Comparison of ENCODE assay signal across 19 cellular contexts in the genomic region with DNA sequence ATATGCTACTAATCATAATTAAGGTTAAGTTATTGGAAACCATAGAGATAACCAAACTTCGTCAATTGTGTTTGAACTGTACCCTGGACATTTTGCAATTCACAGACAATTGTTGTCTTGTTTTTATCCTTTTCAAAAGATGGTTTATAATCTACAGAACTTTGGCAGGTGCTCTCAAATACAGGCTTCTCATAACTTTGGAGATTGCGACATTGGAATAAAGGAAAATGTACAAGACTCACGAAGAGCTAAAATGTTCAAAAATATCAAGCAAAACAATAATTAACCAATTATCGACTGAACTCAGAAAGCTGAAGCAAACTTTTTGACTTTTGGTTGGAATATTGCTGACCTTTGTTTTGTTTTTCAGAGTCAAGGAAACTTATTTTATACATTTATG.
A peak's percentile ranks its signal among the peaks of the same experiment; 100 is the strongest.
DNase-seq lines count a peak whose midpoint lies in the region; ATAC-seq, FAIRE-seq and TF ChIP-seq lines count a peak whose summit lies in the region.
"Had no signal": no experiment of that assay in that cellular context is flagged by ENCODE, and none has a peak within 500 bp of the region (broad histone marks: within the 10 kb centered on the region; RNA-seq: fewer than 3 reads in every experiment).

No MANE protein-coding gene starts in this region.

- no peak for TF ChIP-seq CTCF in IMR-90 (conservative IDR thresholded peaks at IDR 0.05; ENCODE audit: low read depth, low read length)
- no peak for TF ChIP-seq CTCF in endothelial cell of umbilical vein (IDR thresholded peaks at IDR 0.05; ENCODE audit: extremely low read depth in 1 of 2, insufficient read depth in 1 of 2, low read depth in 1 of 2, low read length in 2 of 2)

- H2AFZ ChIP-seq in IMR-90 (replicated peaks; ENCODE audit: low read length, poor library complexity) (no peak overlapping the region), endothelial cell of umbilical vein (ENCODE audit: low read depth, low read length) (no peak overlapping the region)

- H2AK5ac ChIP-seq in IMR-90 (ENCODE audit: low read depth, low read length): no peak overlapping the region

- TF ChIP-seq RAD21 in IMR-90 (IDR thresholded peaks at IDR 0.05; ENCODE audit: low read length): no peak
- TF ChIP-seq RAD21 in Ishikawa (IDR thresholded peaks at IDR 0.05; ENCODE audit: low read depth): no peak

- H3K56ac ChIP-seq in IMR-90 (ENCODE audit: extremely low read depth, insufficient read depth, low read length): no peak overlapping the region

- POLR2A ChIA-PET in IMR-90 (lab: Charles Lee; ENCODE audit: unreplicated experiment): no interaction called here
- POLR2A ChIA-PET in endothelial cell of umbilical vein (lab: Charles Lee): no interaction called here

- peaks cover 4% of the 10 kb centered on the region; the same call in 1 of the 2 replicates for H3K4me1 ChIP-seq in IMR-90 (ENCODE audit: control insufficient read depth, insufficient read depth, low read length)
- H3K4me1 ChIP-seq in endothelial cell of umbilical vein (ENCODE audit: control insufficient read depth, extremely low read depth, insufficient read depth, low read length): no peaks in the 10 kb centered on the region
- H3K4me1 ChIP-seq: BLaER1 treated with 17β-estradiol and CSF1 and Interleukin-3, amounts not matched to agents 10 nM and 100 nM; Caco-2 had no signal

- H3K9me3 ChIP-seq in IMR-90 (ENCODE audit: control insufficient read depth, insufficient read depth, low read length) (no peaks in the 10 kb centered on the region), endothelial cell of umbilical vein (replicated peaks; ENCODE audit: control insufficient read depth, insufficient read depth, low read length) (no peaks in the 10 kb centered on the region)
- H3K9me3 ChIP-seq: BLaER1 treated with 17β-estradiol and CSF1 and Interleukin-3, amounts not matched to agents 10 nM and 100 nM; Caco-2 had no signal

- no peak for TF ChIP-seq EP300 in Ishikawa (IDR thresholded peaks at IDR 0.05; ENCODE audit: borderline replicate concordance)

- no peak overlapping the region for H2BK120ac ChIP-seq in IMR-90 (ENCODE audit: low read depth, low read length)

- H3K4me2 ChIP-seq in IMR-90 (ENCODE audit: low read depth, low read length): no peak overlapping the region
- H3K4me2 ChIP-seq in endothelial cell of umbilical vein (ENCODE audit: insufficient read depth, low read length): no peak overlapping the region
- H3K4me2 ChIP-seq: BLaER1 treated with 17β-estradiol and CSF1 and Interleukin-3, amounts not matched to agents 10 nM and 100 nM had no signal

- no peak overlapping the region for H3K23ac ChIP-seq in IMR-90 (ENCODE audit: low read depth, low read length)

- in situ Hi-C loops in IMR-90 (cut with MboI; ENCODE audit: low sequenced_read_pairs): no loop called here

- H2AK9ac ChIP-seq in IMR-90 (replicated peaks; ENCODE audit: low read depth, low read length, poor library complexity): no peak overlapping the region

- H2BK20ac ChIP-seq in IMR-90 (ENCODE audit: low read depth, low read length): no peak overlapping the region

- H3K9me1 ChIP-seq in IMR-90 (ENCODE audit: insufficient read depth, low read length) (peaks cover 4% of the 10 kb centered on the region; the same call in 1 of the 2 replicates), endothelial cell of umbilical vein (replicated peaks; ENCODE audit: control insufficient read depth, extremely low read depth, insufficient read depth, low read length) (no peaks in the 10 kb centered on the region)

- no peak overlapping the region for H4K91ac ChIP-seq in IMR-90 (ENCODE audit: insufficient read depth, low read depth, low read length)

- H3K36me3 ChIP-seq in IMR-90 (ENCODE audit: control insufficient read depth, insufficient read depth, low read length) (no peaks in the 10 kb centered on the region), endothelial cell of umbilical vein (ENCODE audit: control insufficient read depth in 2 of 2, extremely low read depth in 1 of 2, insufficient read depth in 2 of 2, low read length in 2 of 2) (no peaks in the 10 kb centered on the region)

- H3K79me1 ChIP-seq in IMR-90 (ENCODE audit: low read depth in 1 of 2, low read length in 2 of 2): peaks cover 0 to 16% of the 10 kb centered on the region in 2 experiments; a peak in 2 of 4 replicates

- no peak for TF ChIP-seq POLR2A in IMR-90 (IDR thresholded peaks at IDR 0.05; ENCODE audit: low read depth, low read length)
- no peak for TF ChIP-seq POLR2A in endothelial cell of umbilical vein (IDR thresholded peaks at IDR 0.05; ENCODE audit: low read depth, low read length)

- CTCF ChIA-PET in IMR-90 (lab: Yijun Ruan, JAX): no interaction called here
- CTCF ChIA-PET in endothelial cell of umbilical vein (lab: Charles Lee): no interaction called here

- no peak overlapping the region for H4K5ac ChIP-seq in IMR-90 (ENCODE audit: low read depth, low read length)

- no CpG with 5 or more reads among the region's 4 CpGs for WGBS in IMR-90 (ENCODE audit: extremely low coverage in 2 of 2, insufficient read length in 1 of 2), 2 experiments

- intact Hi-C loops in IMR-90 (cut with micrococcal nuclease) (no loop called here), endothelial cell of umbilical vein (cut with micrococcal nuclease) (no loop called here)

- DNase-seq in IMR-90: no peak
- DNase-seq in endothelial cell of umbilical vein (ENCODE audit: low read depth, low spot score): no peak
- DNase-seq: 8988T; ACHN; AML-193; Caco-2; Calu3; CD4-positive, alpha-beta T cell; CD8-positive, alpha-beta T cell; DMS79 treated with DMSO at 0.1 percent for 48 hours; GF-D8 had no signal

- FAIRE-seq in endothelial cell of umbilical vein (lab: Jason Lieb, UNC): peak; percentile 18
- FAIRE-seq: D721Med, G401.6, GM12891 had no signal

- ATAC-seq in IMR-90 (ENCODE audit: low read depth) (no peak), GM18909 (IDR thresholded peaks at IDR 0.05; ENCODE audit: poor library complexity, unreplicated experiment) (no peak), HG03432 (IDR thresholded peaks at IDR 0.05; ENCODE audit: unreplicated experiment) (no peak)
- ATAC-seq: CD8-positive, alpha-beta T cell had no signal

- no peak overlapping the region for H3K14ac ChIP-seq in IMR-90 (replicated peaks; ENCODE audit: low read depth, low read length)

- no peaks in the 10 kb centered on the region for H4K20me1 ChIP-seq in IMR-90 (ENCODE audit: insufficient read depth, low read length)
- H4K20me1 ChIP-seq in endothelial cell of umbilical vein (replicated peaks; ENCODE audit: control insufficient read depth, extremely low read depth, insufficient read depth, low read length): no peaks in the 10 kb centered on the region
- H4K20me1 ChIP-seq: BLaER1 treated with 17β-estradiol and CSF1 and Interleukin-3, amounts not matched to agents 10 nM and 100 nM had no signal

- H3K27ac ChIP-seq in IMR-90 (ENCODE audit: insufficient read depth, low read length): no peak overlapping the region
- H3K27ac ChIP-seq in endothelial cell of umbilical vein (ENCODE audit: insufficient read depth, low read depth, low read length): no peak overlapping the region
- H3K27ac ChIP-seq: BLaER1 treated with 17β-estradiol and CSF1 and Interleukin-3, amounts not matched to agents 10 nM and 100 nM; C4-2B had no signal

- dilution Hi-C loops in IMR-90 (cut with HindIII; ENCODE audit: low sequenced_read_pairs, unreplicated experiment): no loop called here
- dilution Hi-C loops in endothelial cell of umbilical vein (cut with MboI; ENCODE audit: extremely low pct_ligation_motif_present, low sequenced_read_pairs): no loop called here

- no peak overlapping the region for H2BK15ac ChIP-seq in IMR-90 (ENCODE audit: low read depth, low read length)

- H3K27me3 ChIP-seq in IMR-90 (ENCODE audit: control insufficient read depth, insufficient read depth, low read length) (no peaks in the 10 kb centered on the region), endothelial cell of umbilical vein (ENCODE audit: control insufficient read depth in 2 of 2, insufficient read depth in 2 of 2, low read length in 2 of 2) (no peaks in the 10 kb centered on the region)
- H3K27me3 ChIP-seq: BLaER1 treated with 17β-estradiol and CSF1 and Interleukin-3, amounts not matched to agents 10 nM and 100 nM had no signal

- H3K79me2 ChIP-seq in endothelial cell of umbilical vein (ENCODE audit: control insufficient read depth, insufficient read depth, low read length): no peaks in the 10 kb centered on the region

- H3K9ac ChIP-seq in IMR-90 (ENCODE audit: low read depth, low read length) (no peak overlapping the region), endothelial cell of umbilical vein (replicated peaks; ENCODE audit: extremely low read depth, insufficient read depth, low read length) (no peak overlapping the region)
- H3K9ac ChIP-seq: BLaER1 treated with 17β-estradiol and CSF1 and Interleukin-3, amounts not matched to agents 10 nM and 100 nM had no signal

- no peak overlapping the region for H3K4ac ChIP-seq in IMR-90 (ENCODE audit: low read depth, low read length)

- no peak overlapping the region for H3K18ac ChIP-seq in IMR-90 (ENCODE audit: low read depth, low read length)

- H3K4me3 ChIP-seq in IMR-90 (ENCODE audit: insufficient read depth, low read depth, low read length) (no peak overlapping the region), endothelial cell of umbilical vein (replicated peaks in 1 of 3; ENCODE audit: insufficient read depth in 1 of 3, low read depth in 1 of 3, low read length in 3 of 3) (no peak overlapping the region)
- H3K4me3 ChIP-seq: BLaER1 treated with 17β-estradiol and CSF1 and Interleukin-3, amounts not matched to agents 10 nM and 100 nM had no signal

- no peak overlapping the region for H4K8ac ChIP-seq in IMR-90 (ENCODE audit: low read depth in 2 of 2, low read length in 2 of 2)

- no peak overlapping the region for H2BK5ac ChIP-seq in IMR-90 (ENCODE audit: low read depth, low read length, poor library complexity, severe bottlenecking)

- BruUV-seq in IMR-90 (replicated peaks; lab: Mats Ljungman, UMichigan) (no TSS peak), endothelial cell of umbilical vein (replicated peaks; lab: Mats Ljungman, UMichigan) (no TSS peak)

TF ChIP-seq in IMR-90, 13 proteins besides CTCF, POLR2A, EP300 and RAD21:
- no peak for TF ChIP-seq CHD1 (IDR thresholded peaks at IDR 0.05; ENCODE audit: low read depth, low read length)
- TF ChIP-seq CEBPB (IDR thresholded peaks at IDR 0.05; ENCODE audit: low read depth, low read length): peak; percentile 52; the same call in 1 of the 2 replicates
- TF ChIP-seq BHLHE40 (IDR thresholded peaks at IDR 0.05; ENCODE audit: low read depth, low read length): no peak
TF ChIP-seq in IMR-90: peak in this region for 1.

TF ChIP-seq in Ishikawa, 13 proteins besides CTCF, POLR2A, EP300 and RAD21 (continues in another document):
- TF ChIP-seq, protein P1, sequence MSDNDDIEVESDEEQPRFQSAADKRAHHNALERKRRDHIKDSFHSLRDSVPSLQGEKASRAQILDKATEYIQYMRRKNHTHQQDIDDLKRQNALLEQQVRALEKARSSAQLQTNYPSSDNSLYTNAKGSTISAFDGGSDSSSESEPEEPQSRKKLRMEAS (IDR thresholded peaks at IDR 0.05): no peak
- no peak for TF ChIP-seq EGR1 (IDR thresholded peaks at IDR 0.05)

TF ChIP-seq in endothelial cell of umbilical vein, 7 proteins besides CTCF, POLR2A, EP300 and RAD21 (continues in another document):
- TF ChIP-seq, protein P1 (IDR thresholded peaks at IDR 0.05; ENCODE audit: insufficient read depth, insufficient read length): no peak
